In the genomic region with DNA sequence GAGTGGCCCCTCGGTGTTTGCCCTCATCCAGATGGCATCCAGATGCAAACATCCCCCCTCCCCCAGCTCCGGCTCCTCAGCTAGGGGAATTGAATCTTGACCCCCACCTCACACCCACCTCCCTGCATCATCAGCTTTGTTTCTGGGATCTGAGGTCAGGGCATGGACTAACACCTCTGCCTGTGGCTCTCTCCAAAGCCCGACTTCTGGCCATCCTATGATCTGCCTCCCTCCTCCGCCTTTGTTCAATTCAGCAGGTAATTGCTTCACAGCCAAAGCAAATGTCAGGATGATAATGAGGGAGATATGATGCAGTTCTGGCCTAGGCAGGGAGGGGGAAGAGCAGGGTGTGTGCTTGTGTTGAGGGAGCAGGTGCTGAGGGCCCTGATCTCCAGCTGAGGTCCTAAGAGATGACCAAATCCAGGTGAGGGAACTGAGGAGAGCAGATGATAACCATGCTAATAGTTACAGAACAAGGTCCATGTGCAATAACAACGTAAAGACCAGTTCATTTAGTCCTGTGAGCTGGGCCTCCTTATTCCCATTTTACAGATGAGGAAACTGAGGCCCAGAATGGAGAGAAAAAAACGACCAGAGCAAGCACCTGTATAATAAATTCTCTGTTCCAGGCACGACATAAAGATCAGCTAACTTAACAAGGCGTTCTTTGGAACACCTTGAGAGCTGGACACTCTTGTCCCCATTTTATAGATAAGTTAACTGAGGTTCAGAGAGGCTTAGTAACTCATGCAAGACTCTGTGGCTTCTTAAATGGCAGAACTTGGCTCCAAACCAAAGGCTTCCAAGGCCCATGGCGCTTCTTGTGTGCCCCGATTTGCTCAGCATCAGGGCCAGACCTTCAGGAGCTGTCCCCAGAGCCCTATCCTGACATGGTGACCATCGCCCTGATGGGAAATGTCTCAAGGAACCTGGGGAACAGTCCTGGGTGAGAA, we compare ENCODE assay signal across 12 cellular contexts.
DNase-seq lines count a peak whose midpoint lies in the region; ATAC-seq, FAIRE-seq and TF ChIP-seq lines count a peak whose summit lies in the region.
"Had no signal": no experiment of that assay in that cellular context is flagged by ENCODE, and none has a peak within 500 bp of the region (broad histone marks: within the 10 kb centered on the region; RNA-seq: fewer than 3 reads in every experiment).

No MANE protein-coding gene starts in this region.

- WGBS in right lobe of liver (ENCODE audit: insufficient coverage, low coverage, low lambda C conversion rate, missing lambda C conversion rate): 50% methylated on average over 9 of the region's 11 CpGs

- H3K36me3 ChIP-seq in CD8-positive, alpha-beta memory T cell (ENCODE audit: insufficient read depth, low read length): no peaks in the 10 kb centered on the region
- H3K36me3 ChIP-seq in right lobe of liver: no peaks in the 10 kb centered on the region
- H3K36me3 ChIP-seq: prostate gland had no signal

- no peak overlapping the region for H3K27ac Mint-ChIP-seq in CD8-positive, alpha-beta memory T cell
- no peak overlapping the region for H3K27ac Mint-ChIP-seq in activated CD4-positive, alpha-beta T cell treated with anti-CD3 and anti-CD28 coated beads, Interleukin-2, amount 10 ng/mL, durations not matched to agents 24 days and 14 days

- H3K4me3 ChIP-seq in CD8-positive, alpha-beta memory T cell (ENCODE audit: low read length): no peak overlapping the region
- H3K4me3 ChIP-seq in right lobe of liver: no peak overlapping the region
- H3K4me3 ChIP-seq: prostate gland had no signal

- POLR2A ChIA-PET in CD8-positive, alpha-beta memory T cell (lab: Charles Lee): no interaction called here

- H3K36me3 Mint-ChIP-seq in CD8-positive, alpha-beta memory T cell: no peaks in the 10 kb centered on the region
- no peaks in the 10 kb centered on the region for H3K36me3 Mint-ChIP-seq in activated CD4-positive, alpha-beta T cell treated with anti-CD3 and anti-CD28 coated beads, Interleukin-2, amount 10 ng/mL, durations not matched to agents 24 days and 14 days (ENCODE audit: low read depth)

- peak in 3 of 4 donors; percentile 7 to 23 (median 12) for TF ChIP-seq CTCF in right lobe of liver (IDR thresholded peaks at IDR 0.05)

- ATAC-seq in right lobe of liver (peak; percentile 15 to 38 (median 30)), HG03159 (IDR thresholded peaks at IDR 0.05; ENCODE audit: unreplicated experiment) (no peak)

- DNase-seq in CD8-positive, alpha-beta memory T cell: no peak
- DNase-seq in NCI-H1417 (lab: John Stamatoyannopoulos, UW): peak in 2 of 3 experiments; percentile 63 to 88
- peak; percentile 53 for DNase-seq in SK-N-DZ (ENCODE audit: low spot score)
- DNase-seq in right lobe of liver: peak; percentile 51 to 70 (median 59)
- no peak for DNase-seq in urothelium cell line (ENCODE audit: low spot score)
- DNase-seq in activated CD4-positive, alpha-beta T cell treated with anti-CD3 and anti-CD28 coated beads, Interleukin-2, amount 10 ng/mL, durations not matched to agents 24 days and 14 days: no peak
- DNase-seq in anterior cingulate cortex (lab: John Stamatoyannopoulos, UW): no peak
- DNase-seq: AML-193 had no signal

- no peak for TF ChIP-seq POLR2A in right lobe of liver (IDR thresholded peaks at IDR 0.05)

- H3K4me3 Mint-ChIP-seq in CD8-positive, alpha-beta memory T cell: no peak overlapping the region
- H3K4me3 Mint-ChIP-seq in activated CD4-positive, alpha-beta T cell treated with anti-CD3 and anti-CD28 coated beads, Interleukin-2, amount 10 ng/mL, durations not matched to agents 24 days and 14 days: no peak overlapping the region

- H3K27me3 Mint-ChIP-seq in CD8-positive, alpha-beta memory T cell: peaks cover 5 to 12% of the 10 kb centered on the region in 2 donors
- peaks cover 2% of the 10 kb centered on the region for H3K27me3 Mint-ChIP-seq in activated CD4-positive, alpha-beta T cell treated with anti-CD3 and anti-CD28 coated beads, Interleukin-2, amount 10 ng/mL, durations not matched to agents 24 days and 14 days

- CTCF ChIA-PET in CD8-positive, alpha-beta memory T cell (lab: Charles Lee): no interaction called here

- no peaks in the 10 kb centered on the region for H3K4me1 Mint-ChIP-seq in CD8-positive, alpha-beta memory T cell
- H3K4me1 Mint-ChIP-seq in activated CD4-positive, alpha-beta T cell treated with anti-CD3 and anti-CD28 coated beads, Interleukin-2, amount 10 ng/mL, durations not matched to agents 24 days and 14 days: no peaks in the 10 kb centered on the region

- H3K9me3 Mint-ChIP-seq in CD8-positive, alpha-beta memory T cell: no peaks in the 10 kb centered on the region
- no peaks in the 10 kb centered on the region for H3K9me3 Mint-ChIP-seq in activated CD4-positive, alpha-beta T cell treated with anti-CD3 and anti-CD28 coated beads, Interleukin-2, amount 10 ng/mL, durations not matched to agents 24 days and 14 days

- FAIRE-seq in urothelium cell line (lab: Jason Lieb, UNC): no peak
- FAIRE-seq: colon, H54 had no signal

- H3K27ac ChIP-seq in CD8-positive, alpha-beta memory T cell (ENCODE audit: low read depth, low read length): peak overlapping the region; percentile 71
- peak overlapping the region; percentile 75 to 95 (median 76) for H3K27ac ChIP-seq in right lobe of liver
- H3K27ac ChIP-seq: prostate gland had no signal

- no peaks in the 10 kb centered on the region for H3K9me3 ChIP-seq in CD8-positive, alpha-beta memory T cell (ENCODE audit: low read length)
- no peaks in the 10 kb centered on the region for H3K9me3 ChIP-seq in right lobe of liver
- H3K9me3 ChIP-seq: prostate gland had no signal

- no peaks in the 10 kb centered on the region for H3K4me1 ChIP-seq in CD8-positive, alpha-beta memory T cell (ENCODE audit: insufficient read depth, low read length)
- H3K4me1 ChIP-seq in right lobe of liver: peaks cover 0 to 80% (median 43%) of the 10 kb centered on the region in 4 donors
- H3K4me1 ChIP-seq: prostate gland had no signal

- intact Hi-C loops in right lobe of liver (cut with DNase I): no loop called here
- intact Hi-C loops in activated CD4-positive, alpha-beta T cell treated with anti-CD3 and anti-CD28 coated beads, Interleukin-2, amount 10 ng/mL, durations not matched to agents 24 days and 14 days (cut with micrococcal nuclease): no loop called here

- no peaks in the 10 kb centered on the region for H3K27me3 ChIP-seq in CD8-positive, alpha-beta memory T cell (ENCODE audit: insufficient read depth, low read length, poor library complexity, severe bottlenecking)
- no peaks in the 10 kb centered on the region for H3K27me3 ChIP-seq in right lobe of liver

Comparison
In these comparisons a context has a peak if more than half of its experiments do, and no peak if none do; other contexts are left out.
1. DNase-seq: peak in NCI-H1417 (2 of 3), SK-N-DZ (single experiment) and right lobe of liver (3 of 3); none in CD8-positive, alpha-beta memory T cell (0 of 5), urothelium cell line (single experiment), activated CD4-positive, alpha-beta T cell treated with anti-CD3 and anti-CD28 coated beads, Interleukin-2, amount 10 ng/mL, durations not matched to agents 24 days and 14 days (single experiment) and anterior cingulate cortex (0 of 58).